Comparison of ENCODE assay signal across 22 cellular contexts in genomic region chr6:32171234-32171633, GRCh38. TPM values are rescaled to one million over a fixed set of nuclear protein-coding genes. Genes with fewer than 3 reads are reported as not detected.
A peak's percentile ranks its signal among the peaks of the same experiment; 100 is the strongest.
DNase-seq lines count a peak whose midpoint lies in the region; ATAC-seq and TF ChIP-seq lines count a peak whose summit lies in the region.
"Had no signal": no experiment of that assay in that cellular context is flagged by ENCODE, and none has a peak within 500 bp of the region (broad histone marks: within the 10 kb centered on the region; RNA-seq: fewer than 3 reads in every experiment).

No MANE protein-coding gene starts in this region.

- no peaks in the 10 kb centered on the region for H3K27me3 ChIP-seq in CD8-positive, alpha-beta T cell (ENCODE audit: insufficient read depth, low read length)
- H3K27me3 ChIP-seq in endodermal cell (ENCODE audit: control insufficient read depth, insufficient read depth, low read length, poor library complexity, severe bottlenecking) (no peaks in the 10 kb centered on the region), neuronal stem cell (ENCODE audit: control insufficient read depth in 3 of 3, insufficient read depth in 3 of 3, low read depth in 1 of 3, low read length in 3 of 3) (no peaks in the 10 kb centered on the region)
- H3K27me3 ChIP-seq: BE2C, SJSA1 had no signal

- no peak for DNase-seq in CD8-positive, alpha-beta T cell
- no peak for DNase-seq in HFFc6
- DNase-seq in endodermal cell = no peak
- no peak for DNase-seq in neuronal stem cell (ENCODE audit: low spot score)
- no peak for DNase-seq in T-helper 9 cell
- DNase-seq in NCI-H1105 treated with DMSO at 0.1 percent for 48 hours (lab: John Stamatoyannopoulos, UW) = no peak
- DNase-seq: BE2C, DND-41, H9, NCI-H1105, NCI-H2029 treated with DMSO at 0.1 percent for 48 hours, NCI-H2171, NCI-H345, NCI-H524, NCI-H82, OCI-M1 had no signal

- no peak overlapping the region for H2AK5ac ChIP-seq in neuronal stem cell (ENCODE audit: low read depth, low read length)

- no peak overlapping the region for H3K4ac ChIP-seq in neuronal stem cell (ENCODE audit: low read length)

- CTCF ChIA-PET in CD8-positive, alpha-beta T cell (lab: Charles Lee) = interaction anchor here (1.1 to 2.5 kb wide), 2 partner anchors 20 to 24 kb away, joined by 3 to 10 read pairs; no protein-coding TSS in a partner anchor

- H3K9me3 ChIP-seq in CD8-positive, alpha-beta T cell (ENCODE audit: low read length) = no peaks in the 10 kb centered on the region
- H3K9me3 ChIP-seq in endodermal cell (ENCODE audit: control insufficient read depth, low read length) (no peaks in the 10 kb centered on the region), neuronal stem cell (replicated peaks in 1 of 2; ENCODE audit: control insufficient read depth in 2 of 2, insufficient read depth in 1 of 2, low read depth in 1 of 2, low read length in 2 of 2) (no peaks in the 10 kb centered on the region)
- H3K9me3 ChIP-seq: BE2C, SJSA1 had no signal

- H3K36me3 ChIP-seq in CD8-positive, alpha-beta T cell (ENCODE audit: insufficient read depth, low read length) = peaks cover 17% of the 10 kb centered on the region
- H3K36me3 ChIP-seq in endodermal cell (ENCODE audit: control insufficient read depth, insufficient read depth, low read length) (peaks cover 62% of the 10 kb centered on the region), neuronal stem cell (replicated peaks in 1 of 2; ENCODE audit: control insufficient read depth in 2 of 2, insufficient read depth in 2 of 2, low read length in 2 of 2) (peaks cover 34 to 70% of the 10 kb centered on the region in 2 donors)

- H3K23ac ChIP-seq in neuronal stem cell (ENCODE audit: low read depth, low read length, poor library complexity) = peak overlapping the region; percentile 37

- no peak overlapping the region for H4K8ac ChIP-seq in neuronal stem cell (ENCODE audit: low read depth, low read length)

- no peak overlapping the region for H2BK15ac ChIP-seq in neuronal stem cell (ENCODE audit: low read length)

- H3K9me3 Mint-ChIP-seq in CD8-positive, alpha-beta T cell = no peaks in the 10 kb centered on the region
- H3K9me3 Mint-ChIP-seq in HFFc6 = no peaks in the 10 kb centered on the region
- H3K9me3 Mint-ChIP-seq in endodermal cell = no peaks in the 10 kb centered on the region
- H3K9me3 Mint-ChIP-seq: H9 had no signal

- H3K27me3 Mint-ChIP-seq in CD8-positive, alpha-beta T cell (ENCODE audit: low read depth) = no peaks in the 10 kb centered on the region
- H3K27me3 Mint-ChIP-seq in HFFc6 (ENCODE audit: insufficient read depth) = peaks cover 7% of the 10 kb centered on the region
- H3K27me3 Mint-ChIP-seq in endodermal cell (ENCODE audit: insufficient read depth) = no peaks in the 10 kb centered on the region

- H3K4me1 Mint-ChIP-seq in CD8-positive, alpha-beta T cell (ENCODE audit: low read depth) = peaks cover 49% of the 10 kb centered on the region
- peaks cover 67% of the 10 kb centered on the region for H3K4me1 Mint-ChIP-seq in HFFc6 (ENCODE audit: low read depth)
- peaks cover 56% of the 10 kb centered on the region for H3K4me1 Mint-ChIP-seq in endodermal cell

- peak overlapping the region; percentile 60 for H3K27ac Mint-ChIP-seq in CD8-positive, alpha-beta T cell
- peak overlapping the region; percentile 21; the same call in 1 of the 2 replicates for H3K27ac Mint-ChIP-seq in HFFc6
- H3K27ac Mint-ChIP-seq in endodermal cell = peak overlapping the region; percentile 17

- no peak overlapping the region for H2BK120ac ChIP-seq in neuronal stem cell (ENCODE audit: low read depth, low read length)

- TF ChIP-seq CTCF in CD8-positive, alpha-beta T cell (IDR thresholded peaks at IDR 0.05) = no peak
- TF ChIP-seq CTCF in HFFc6 (IDR thresholded peaks at IDR 0.05) (no peak), endodermal cell (conservative IDR thresholded peaks at IDR 0.05) (no peak)

- no peak overlapping the region for H2BK12ac ChIP-seq in neuronal stem cell (ENCODE audit: low read length)

- H3K36me3 Mint-ChIP-seq in CD8-positive, alpha-beta T cell = peaks cover 47% of the 10 kb centered on the region
- peaks cover 34% of the 10 kb centered on the region for H3K36me3 Mint-ChIP-seq in HFFc6 (ENCODE audit: low read depth)
- H3K36me3 Mint-ChIP-seq in endodermal cell (ENCODE audit: low read depth) = peaks cover 60% of the 10 kb centered on the region

- no peak overlapping the region for H4K91ac ChIP-seq in neuronal stem cell (ENCODE audit: low read depth, low read length, poor library complexity)

- H3K4me3 Mint-ChIP-seq in CD8-positive, alpha-beta T cell = no peak overlapping the region
- H3K4me3 Mint-ChIP-seq in HFFc6 (no peak overlapping the region), endodermal cell (no peak overlapping the region)
- H3K4me3 Mint-ChIP-seq: H9 had no signal

- H3K18ac ChIP-seq in neuronal stem cell (ENCODE audit: low read length) = no peak overlapping the region

- POLR2A ChIA-PET in CD8-positive, alpha-beta T cell (lab: Charles Lee) = interaction anchor here (0.6 to 1.3 kb wide), 2 partner anchors 24 to 631 kb away, joined by 3 to 4 read pairs; no protein-coding TSS in a partner anchor

- no peak overlapping the region for H2AFZ ChIP-seq in neuronal stem cell (ENCODE audit: low read length)

- H3K4me3 ChIP-seq in CD8-positive, alpha-beta T cell (ENCODE audit: low read depth, low read length) = no peak overlapping the region
- H3K4me3 ChIP-seq in endodermal cell (ENCODE audit: low read length) = no peak overlapping the region
- peak overlapping the region in 1 of 2 donors; percentile 48 for H3K4me3 ChIP-seq in neuronal stem cell (ENCODE audit: low read length in 2 of 2)
- H3K4me3 ChIP-seq: GM12878, SJSA1 had no signal

- no peak overlapping the region for H3K4me2 ChIP-seq in neuronal stem cell (ENCODE audit: insufficient read depth, low read length, poor library complexity, severe bottlenecking)
- H3K4me2 ChIP-seq: KMS-11 had no signal

- no peak overlapping the region for H3K27ac ChIP-seq in CD8-positive, alpha-beta T cell (ENCODE audit: low read depth, low read length)
- no peak overlapping the region for H3K27ac ChIP-seq in endodermal cell (ENCODE audit: low read depth, low read length)
- no peak overlapping the region for H3K27ac ChIP-seq in neuronal stem cell (replicated peaks; ENCODE audit: low read length)
- H3K27ac ChIP-seq: HL-60, KMS-11, SJSA1 had no signal

- no peak for ATAC-seq in CD8-positive, alpha-beta T cell
- no peak for ATAC-seq in HG03108 (IDR thresholded peaks at IDR 0.05; ENCODE audit: unreplicated experiment)
- ATAC-seq: GM12878, Right ventricle myocardium inferior had no signal

- no peak overlapping the region for H3K14ac ChIP-seq in neuronal stem cell (ENCODE audit: low read length)

- no peak overlapping the region for H3K9ac ChIP-seq in endodermal cell (ENCODE audit: extremely low read depth, low read length, poor library complexity, severe bottlenecking)
- no peak overlapping the region for H3K9ac ChIP-seq in neuronal stem cell (ENCODE audit: low read depth, low read length, poor library complexity)
- H3K9ac ChIP-seq: KMS-11 had no signal

- WGBS in endodermal cell (ENCODE audit: insufficient coverage in 1 of 2, insufficient read length in 1 of 2), 2 experiments = 93 to 100% methylated on average over 1 to 6 of the region's 6 CpGs
- no CpG with 5 or more reads among the region's 6 CpGs for WGBS in neuronal stem cell (ENCODE audit: extremely low coverage in 2 of 2, insufficient read length in 2 of 2, insufficient replicate concordance in 1 of 2), 2 donors

- intact Hi-C loops in CD8-positive, alpha-beta T cell (cut with DNase I, micrococcal nuclease) = loop anchor here in 1 of 2 experiments (10.0 kb wide), 1 partner anchor 1104 kb away; the partner anchor contains the start of genes B3GALT4, RPS18 and VPS52

- no peak overlapping the region for H2BK5ac ChIP-seq in neuronal stem cell (ENCODE audit: low read length)

- H3K79me1 ChIP-seq in neuronal stem cell (ENCODE audit: low read depth, low read length) = peaks cover 10% of the 10 kb centered on the region

- H3K4me1 ChIP-seq in CD8-positive, alpha-beta T cell (ENCODE audit: insufficient read depth, low read length) = peaks cover 27% of the 10 kb centered on the region
- H3K4me1 ChIP-seq in endodermal cell (ENCODE audit: control insufficient read depth, insufficient read depth, low read length) (peaks cover 26% of the 10 kb centered on the region), neuronal stem cell (ENCODE audit: control insufficient read depth in 2 of 2, insufficient read depth in 1 of 2, low read depth in 1 of 2, low read length in 2 of 2) (peaks cover 4 to 24% of the 10 kb centered on the region in 2 donors)
- H3K4me1 ChIP-seq: BE2C had no signal

RNA-seq across cellular contexts. Expression of gene AGPAT1, which starts 4.7 kb away (rescaled TPM):
- 10 to 100 TPM; 12.4 to 13.7 TPM for total RNA-seq in CD8-positive, alpha-beta T cell
- 100 to 1,000 TPM in 5 of 6 experiments, 10 to 100 TPM in 1; 88.8 to 114 (median 104) TPM for total RNA-seq in HFFc6 (2021; fragmentation: NEBNext Ultra II Directional; extraction: Animal tissue kit (Norgen Biotek cat#: 25700))
- 100 to 1,000 TPM; 124 to 147 TPM for total RNA-seq in endodermal cell
- 126 TPM for polyA plus RNA-seq in endodermal cell (2013, experiment 1 of 2)
- polyA plus RNA-seq in endodermal cell (2013, experiment 2 of 2) = 113 TPM
- polyA plus RNA-seq in neuronal stem cell (2013, experiment 1 of 2) = 110 TPM
- polyA plus RNA-seq in neuronal stem cell (2013, experiment 2 of 2) = 106 TPM

RNA-seq across cellular contexts. Expression of gene EGFL8, which starts 6.8 kb away (rescaled TPM):
- total RNA-seq in CD8-positive, alpha-beta T cell = 10 to 100 TPM; 17.4 to 18.1 TPM
- 1 to 10 TPM; 3.5 to 4.4 (median 3.7) TPM for total RNA-seq in HFFc6 (2021; fragmentation: NEBNext Ultra II Directional; extraction: Animal tissue kit (Norgen Biotek cat#: 25700))
- total RNA-seq in endodermal cell = 10 to 100 TPM; 27.9 to 39.6 TPM
- polyA plus RNA-seq in endodermal cell (2013, experiment 1 of 2) = 38.0 TPM
- 33.1 TPM for polyA plus RNA-seq in endodermal cell (2013, experiment 2 of 2)
- 31.8 TPM for polyA plus RNA-seq in neuronal stem cell (2013, experiment 1 of 2)
- polyA plus RNA-seq in neuronal stem cell (2013, experiment 2 of 2) = 34.2 TPM

RNA-seq across cellular contexts. Expression of gene RNF5, which starts 7.0 kb away (rescaled TPM):
- 10 to 100 TPM in 1 of 2 experiments, 1 to 10 TPM in 1; 10.0 to 11.5 TPM for total RNA-seq in CD8-positive, alpha-beta T cell
- 10 to 100 TPM; 30.0 to 37.4 (median 34.7) TPM for total RNA-seq in HFFc6 (2021; fragmentation: NEBNext Ultra II Directional; extraction: Animal tissue kit (Norgen Biotek cat#: 25700))
- 10 to 100 TPM; 68.0 to 71.3 TPM for total RNA-seq in endodermal cell
- 114 TPM for polyA plus RNA-seq in endodermal cell (2013, experiment 1 of 2)
- polyA plus RNA-seq in endodermal cell (2013, experiment 2 of 2) = 109 TPM
- 152 TPM for polyA plus RNA-seq in neuronal stem cell (2013, experiment 1 of 2)
- polyA plus RNA-seq in neuronal stem cell (2013, experiment 2 of 2) = 145 TPM

RNA-seq across cellular contexts. Expression of gene AGER, which starts 12.8 kb away (rescaled TPM):
- total RNA-seq in CD8-positive, alpha-beta T cell = 10 to 100 TPM; 11.9 to 12.5 TPM
- total RNA-seq in HFFc6 (2021; fragmentation: NEBNext Ultra II Directional; extraction: Animal tissue kit (Norgen Biotek cat#: 25700)) = 1 to 10 TPM; 6.2 to 7.6 (median 6.5) TPM
- 10 to 100 TPM; 29.8 to 35.2 TPM for total RNA-seq in endodermal cell
- polyA plus RNA-seq in endodermal cell (2013, experiment 1 of 2) = 16.4 TPM
- 11.9 TPM for polyA plus RNA-seq in endodermal cell (2013, experiment 2 of 2)
- polyA plus RNA-seq in neuronal stem cell (2013, experiment 1 of 2) = 19.9 TPM
- 18.7 TPM for polyA plus RNA-seq in neuronal stem cell (2013, experiment 2 of 2)

RNA-seq across cellular contexts. Expression of gene PPT2, which starts 17.3 kb away (rescaled TPM):
- 10 to 100 TPM; 11.1 to 25.5 TPM for total RNA-seq in CD8-positive, alpha-beta T cell
- 10 to 100 TPM; 15.9 to 21.7 (median 18.6) TPM for total RNA-seq in HFFc6 (2021; fragmentation: NEBNext Ultra II Directional; extraction: Animal tissue kit (Norgen Biotek cat#: 25700))
- total RNA-seq in endodermal cell = 10 to 100 TPM; 51.1 to 65.3 TPM
- 39.5 TPM for polyA plus RNA-seq in endodermal cell (2013, experiment 1 of 2)
- polyA plus RNA-seq in endodermal cell (2013, experiment 2 of 2) = 33.9 TPM
- polyA plus RNA-seq in neuronal stem cell (2013, experiment 1 of 2) = 32.3 TPM
- 31.7 TPM for polyA plus RNA-seq in neuronal stem cell (2013, experiment 2 of 2)

Comparison
In these comparisons a context has a peak if more than half of its experiments do, and no peak if none do; other contexts are left out.
1. RNA of gene AGPAT1, which starts 4.7 kb away (total RNA-seq): 124 to 147 TPM in endodermal cell and 88.8 to 114 TPM in HFFc6; 12.4 to 13.7 TPM in CD8-positive, alpha-beta T cell; every median in the first group is over 4 times any median in the second.
2. Peak in every context shown above with its lines, with median percentiles within 50 percentile points of each other: H3K27ac Mint-ChIP-seq.